16 cellular contexts compared by ENCODE assay signal in the genomic region with DNA sequence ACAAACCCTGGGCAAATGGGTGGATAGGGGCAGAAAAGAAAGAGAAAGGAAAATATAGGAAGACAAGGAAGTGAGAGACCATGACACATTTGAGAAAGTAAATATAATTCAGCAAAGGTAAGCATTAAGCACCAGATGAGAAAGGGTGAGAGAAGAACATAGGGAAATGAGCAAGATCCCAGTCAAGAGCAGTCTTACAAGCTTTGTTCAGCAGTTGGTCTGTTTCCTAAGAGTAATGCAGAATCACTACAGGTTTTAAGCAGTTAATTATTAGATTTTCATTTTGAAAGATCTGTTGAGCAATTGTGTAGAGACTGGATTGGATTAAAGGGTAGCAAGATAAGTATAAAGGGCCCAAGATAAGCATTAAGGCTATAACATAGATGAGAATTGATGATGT.
DNase-seq lines count a peak whose midpoint lies in the region; ATAC-seq and TF ChIP-seq lines count a peak whose summit lies in the region.
"Had no signal": no experiment of that assay in that cellular context is flagged by ENCODE, and none has a peak within 500 bp of the region (broad histone marks: within the 10 kb centered on the region; RNA-seq: fewer than 3 reads in every experiment).

No MANE protein-coding gene starts in this region.

- no peaks in the 10 kb centered on the region for H3K9me2 ChIP-seq in PC-3 (replicated peaks; ENCODE audit: low read length)

- peaks cover 4% of the 10 kb centered on the region; the same call in 1 of the 2 replicates for H3K4me1 ChIP-seq in PC-3 (ENCODE audit: insufficient read depth, low read length)

- ATAC-seq in PC-3, result peak; percentile 46
- peak; percentile 45 for ATAC-seq in left lobe of liver
- no peak for ATAC-seq in GM19035 (IDR thresholded peaks at IDR 0.05; ENCODE audit: unreplicated experiment)
- ATAC-seq: CD8-positive, alpha-beta T cell had no signal

- H3K9me3 ChIP-seq in PC-3 (ENCODE audit: low read length), result no peaks in the 10 kb centered on the region
- H3K9me3 ChIP-seq: Caco-2 had no signal

- no peak overlapping the region for H3K4me3 ChIP-seq in PC-3 (ENCODE audit: low read length)
- H3K4me3 ChIP-seq: GM23248 had no signal

- no peaks in the 10 kb centered on the region for H3K27me3 ChIP-seq in PC-3 (ENCODE audit: low read length)

- H3K79me2 ChIP-seq in PC-3 (ENCODE audit: low read length), result no peaks in the 10 kb centered on the region

- H3F3A ChIP-seq in PC-3 (ENCODE audit: low read length, unreplicated experiment), result no peaks in the 10 kb centered on the region

- peak; percentile 46 for DNase-seq in PC-3
- no peak for DNase-seq in epithelial cell of prostate (ENCODE audit: low read depth, low spot score)
- DNase-seq in left lobe of liver (ENCODE audit: low spot score), result no peak
- DNase-seq in T1000 (lab: John Stamatoyannopoulos, UW), result no peak
- DNase-seq in nucleus accumbens (lab: John Stamatoyannopoulos, UW), result no peak
- DNase-seq: Caco-2; CD4-positive, CD25-positive, alpha-beta regulatory T cell; CD8-positive, alpha-beta T cell; DMS153; DMS79 treated with DMSO at 0.1 percent for 48 hours; GF-D8; GM23248; H7; HCEC 1CT had no signal

- intact Hi-C loops in PC-3 (cut with micrococcal nuclease), result loop anchor here (10.0 kb wide), 1 partner anchor 133 kb away; no protein-coding TSS in a partner anchor

- H3K9ac ChIP-seq in PC-3 (ENCODE audit: low read length), result no peak overlapping the region
- H3K9ac ChIP-seq: GM23248 had no signal

- no peaks in the 10 kb centered on the region for H3K36me3 ChIP-seq in PC-3 (ENCODE audit: low read depth, low read length)

- CTCF ChIA-PET in PC-3 (lab: Charles Lee), result no interaction called here

- no peak overlapping the region for H2AFZ ChIP-seq in PC-3 (ENCODE audit: low read length)
- H2AFZ ChIP-seq: GM23248 had no signal

- no peak overlapping the region for H3K4me2 ChIP-seq in PC-3 (ENCODE audit: low read length)

- H3K27ac ChIP-seq in PC-3 (ENCODE audit: low read length) (peak overlapping the region; percentile 35; the same call in 1 of the 2 replicates), epithelial cell of prostate (peak overlapping the region; percentile 9)
- H3K27ac ChIP-seq: C4-2B, GM23248 had no signal

- no TSS peak for BruUV-seq in PC-3 (replicated peaks; lab: Mats Ljungman, UMichigan)

- POLR2A ChIA-PET in PC-3 (lab: Charles Lee; ENCODE audit: unreplicated experiment), result no interaction called here

- H4K20me1 ChIP-seq in PC-3 (ENCODE audit: low read length), result no peaks in the 10 kb centered on the region

- no peak for TF ChIP-seq CTCF in PC-3 (conservative IDR thresholded peaks at IDR 0.05; ENCODE audit: low read depth, low read length)
